1 cellular context compared by ENCODE assay signal in genomic region chr1:69055223-69055622, GRCh38.
TF ChIP-seq lines count a peak whose summit lies in the region.

No MANE protein-coding gene starts in this region.

TF ChIP-seq in WTC11, 78 proteins besides CTCF, POLR2A, EP300 and RAD21 (continued from another document):
- no peak for TF ChIP-seq ERG (CRISPR knock-in tag; IDR thresholded peaks at IDR 0.05)
- TF ChIP-seq ZNF138 (CRISPR knock-in tag; conservative IDR thresholded peaks at IDR 0.05) = no peak
